Comparison of ENCODE assay signal across 8 cellular contexts in genomic region chr3:56801151-56801596, GRCh38. TPM values are rescaled to one million over a fixed set of nuclear protein-coding genes. Genes with fewer than 3 reads are reported as not detected.
A peak's percentile ranks its signal among the peaks of the same experiment; 100 is the strongest.
DNase-seq lines count a peak whose midpoint lies in the region; ATAC-seq, FAIRE-seq and TF ChIP-seq lines count a peak whose summit lies in the region.

No MANE protein-coding gene starts in this region.

- TF ChIP-seq CTCF in activated B cell treated with CpG ODN at 0.5 μM for 24 hours (IDR thresholded peaks at IDR 0.05) (no peak), epithelial cell of proximal tubule (conservative IDR thresholded peaks at IDR 0.05; ENCODE audit: low read depth, low read length) (no peak), nephron progenitor cell (IDR thresholded peaks at IDR 0.05) (no peak)

- H3K27me3 Mint-ChIP-seq in activated B cell treated with CpG ODN at 0.5 μM for 24 hours (no peaks in the 10 kb centered on the region), nephron progenitor cell (ENCODE audit: low read depth, poor library complexity) (peaks cover 24% of the 10 kb centered on the region)

- FAIRE-seq in RCC 7860 (lab: Jason Lieb, UNC): no peak

- ATAC-seq in GM21723 (IDR thresholded peaks at IDR 0.05; ENCODE audit: unreplicated experiment): peak; percentile 0
- peak; percentile 6 for ATAC-seq in activated B cell treated with CpG ODN at 0.5 μM for 24 hours (ENCODE audit: low read depth)

- CTCF ChIA-PET in activated B cell treated with CpG ODN at 0.5 μM for 24 hours (lab: Charles Lee): interaction anchor here (0.9 to 7.8 kb wide), 17 partner anchors 11 to 194 kb away, joined by 3 to 237 read pairs (median 7); no protein-coding TSS in a partner anchor

- H3K9me3 Mint-ChIP-seq in activated B cell treated with CpG ODN at 0.5 μM for 24 hours: no peaks in the 10 kb centered on the region
- H3K9me3 Mint-ChIP-seq in nephron progenitor cell: no peaks in the 10 kb centered on the region

- POLR2A ChIA-PET in activated B cell treated with CpG ODN at 0.5 μM for 24 hours (lab: Charles Lee): interaction anchor here (0.5 to 8.3 kb wide), 19 partner anchors 11 to 1087 kb away, joined by 3 to 181 read pairs (median 7); partner anchors contain the start of gene TASOR

- H3K27ac Mint-ChIP-seq in activated B cell treated with CpG ODN at 0.5 μM for 24 hours (peak overlapping the region; percentile 87), nephron progenitor cell (no peak overlapping the region)

- H3K4me3 Mint-ChIP-seq in activated B cell treated with CpG ODN at 0.5 μM for 24 hours (peak overlapping the region; percentile 95), nephron progenitor cell (peak overlapping the region; percentile 92)

- intact Hi-C loops in activated B cell treated with CpG ODN at 0.5 μM for 24 hours (cut with micrococcal nuclease): loop anchor here (2.0 to 10.0 kb wide), 3 partner anchors 116 to 794 kb away; partner anchors contain the start of gene ARF4

- peaks cover 7% of the 10 kb centered on the region for H3K36me3 Mint-ChIP-seq in activated B cell treated with CpG ODN at 0.5 μM for 24 hours (ENCODE audit: low read depth)
- H3K36me3 Mint-ChIP-seq in nephron progenitor cell (ENCODE audit: low read depth): no peaks in the 10 kb centered on the region

- DNase-seq in C1 segment of cervical spinal cord (lab: John Stamatoyannopoulos, UW) (peak in 9 of 14 donors; percentile 28 to 72 (median 54)), activated B cell treated with CpG ODN at 0.5 μM for 24 hours (no peak), epithelial cell of proximal tubule (ENCODE audit: low read depth) (no peak), nephron progenitor cell (no peak), NCI-H2107 (lab: John Stamatoyannopoulos, UW) (no peak), NCI-H1105 treated with DMSO at 0.1 percent for 48 hours (lab: John Stamatoyannopoulos, UW) (no peak), RCC 7860 (ENCODE audit: low spot score) (no peak)

- H3K4me1 Mint-ChIP-seq in activated B cell treated with CpG ODN at 0.5 μM for 24 hours (peaks cover 55% of the 10 kb centered on the region), nephron progenitor cell (peaks cover 42% of the 10 kb centered on the region)

- peak overlapping the region; percentile 74 for H3K4me3 ChIP-seq in epithelial cell of proximal tubule (ENCODE audit: low read depth, low read length)

RNA-seq across cellular contexts. Expression of gene ARHGEF3, which starts 0.6 kb away (rescaled TPM):
- 22.1 and 27.0 TPM in 2 replicates for total RNA-seq in activated B cell treated with CpG ODN at 0.5 μM for 24 hours
- 4.3 and 6.5 TPM in 2 replicates for total RNA-seq in epithelial cell of proximal tubule

Comparison
In these comparisons a context has a peak if more than half of its experiments do, and no peak if none do; other contexts are left out.
1. DNase-seq: peak in C1 segment of cervical spinal cord (9 of 14); none in activated B cell treated with CpG ODN at 0.5 μM for 24 hours (single experiment), epithelial cell of proximal tubule (single experiment), nephron progenitor cell (single experiment), NCI-H2107 (single experiment), NCI-H1105 treated with DMSO at 0.1 percent for 48 hours (single experiment) and RCC 7860 (single experiment).